Comparison of ENCODE assay signal across 1 cellular context in the genomic region with DNA sequence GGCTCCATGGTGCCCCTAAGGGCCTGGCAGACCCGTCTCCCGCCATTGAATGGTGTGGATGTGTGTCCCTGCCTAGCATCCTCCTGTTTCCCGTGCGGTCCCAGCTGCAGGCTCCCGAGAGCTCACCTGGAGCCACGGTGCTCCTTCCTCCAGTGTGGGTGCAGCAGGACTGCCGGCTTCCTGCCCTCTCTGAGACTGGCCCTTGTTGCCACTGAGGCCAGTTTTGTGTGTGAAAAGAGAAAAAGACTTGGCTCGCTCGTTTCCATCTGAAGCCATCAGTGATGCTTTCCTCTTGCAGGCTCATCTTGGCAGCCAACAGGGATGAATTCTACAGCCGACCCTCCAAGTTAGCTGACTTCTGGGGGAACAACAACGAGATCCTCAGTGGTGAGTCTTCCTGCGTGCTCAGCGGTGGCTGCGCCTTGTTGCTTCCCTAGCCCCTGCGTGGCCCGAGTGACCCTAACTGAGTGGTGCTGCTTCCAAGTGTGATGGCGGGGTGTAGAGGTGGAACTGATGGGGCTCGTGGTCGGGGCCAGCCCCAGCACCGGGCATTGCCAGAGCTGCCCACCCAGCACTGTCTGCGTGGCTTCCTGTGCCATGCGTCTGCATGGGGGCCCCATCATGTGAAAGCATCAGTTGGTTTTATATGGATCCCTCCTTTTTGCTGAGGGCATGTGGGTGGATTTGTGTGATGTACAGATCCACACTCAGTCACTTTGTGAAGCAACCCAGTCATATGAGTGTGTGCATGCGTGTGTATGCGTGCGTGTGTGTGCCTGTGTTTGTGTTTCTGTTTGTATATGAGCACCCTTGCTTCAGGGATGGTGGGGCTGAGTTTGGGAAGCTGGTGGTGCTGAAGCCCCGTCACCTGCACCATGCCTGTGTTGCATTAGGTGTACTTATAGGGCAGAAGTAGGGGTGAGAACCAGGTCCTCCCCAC.
TF ChIP-seq lines count a peak whose summit lies in the region.

No MANE protein-coding gene starts in this region.

TF ChIP-seq in K562, 482 proteins besides CTCF, POLR2A, EP300 and RAD21 (continued from another document):
- TF ChIP-seq ZBTB40 (IDR thresholded peaks at IDR 0.05) (no peak), ZBTB40 (CRISPR knock-in tag; IDR thresholded peaks at IDR 0.05) (0 out of 2 replicates have a peak, but pooled peaks have one; percentile 19), ZNF274 (IDR thresholded peaks at IDR 0.05; ENCODE audit: borderline replicate concordance, low read depth, low read length) (no peak), RBBP5 (IDR thresholded peaks at IDR 0.05; ENCODE audit: borderline replicate concordance, insufficient read depth, low read length, poor library complexity, severe bottlenecking) (no peak), DNMT1 (IDR thresholded peaks at IDR 0.05) (no peak), SNAPC5 (CRISPR knock-in tag; IDR thresholded peaks at IDR 0.05) (no peak), PHF20 (IDR thresholded peaks at IDR 0.05; ENCODE audit: partially characterized antibody) (no peak), POLR2G (IDR thresholded peaks at IDR 0.05; ENCODE audit: low read depth, low read length) (peak; percentile 45), POLR2H (tag; IDR thresholded peaks at IDR 0.05; ENCODE audit: low read depth) (no peak), RFX1 (IDR thresholded peaks at IDR 0.05) (no peak), ZNF436 (CRISPR knock-in tag; IDR thresholded peaks at IDR 0.05) (peak; percentile 58; the same call in 1 of the 2 replicates), NR2C2 (CRISPR knock-in tag; IDR thresholded peaks at IDR 0.05) (no peak), NR2C2 (tag; IDR thresholded peaks at IDR 0.05) (no peak), ZNF263 (CRISPR knock-in tag; IDR thresholded peaks at IDR 0.05; ENCODE audit: borderline replicate concordance) (0 out of 2 replicates have a peak, but pooled peaks have one; percentile 3), SRSF1 (IDR thresholded peaks at IDR 0.05; ENCODE audit: low read depth, low read length) (no peak), NFIX (CRISPR knock-in tag; IDR thresholded peaks at IDR 0.05; ENCODE audit: low read depth) (no peak), PHB (CRISPR knock-in tag; IDR thresholded peaks at IDR 0.05) (0 out of 2 replicates have a peak, but pooled peaks have one; percentile 32), HMGXB4 (CRISPR knock-in tag; IDR thresholded peaks at IDR 0.05) (0 out of 2 replicates have a peak, but pooled peaks have one; percentile 34), IRF2 (CRISPR knock-in tag; IDR thresholded peaks at IDR 0.05) (peak; percentile 93), ZBTB7A (IDR thresholded peaks at IDR 0.05; ENCODE audit: borderline replicate concordance, control insufficient read depth, low read depth, low read length) (no peak), ARID1B (IDR thresholded peaks at IDR 0.05) (no peak), CTBP1 (IDR thresholded peaks at IDR 0.05; ENCODE audit: borderline replicate concordance) (no peak)
- TF ChIP-seq, protein P1, sequence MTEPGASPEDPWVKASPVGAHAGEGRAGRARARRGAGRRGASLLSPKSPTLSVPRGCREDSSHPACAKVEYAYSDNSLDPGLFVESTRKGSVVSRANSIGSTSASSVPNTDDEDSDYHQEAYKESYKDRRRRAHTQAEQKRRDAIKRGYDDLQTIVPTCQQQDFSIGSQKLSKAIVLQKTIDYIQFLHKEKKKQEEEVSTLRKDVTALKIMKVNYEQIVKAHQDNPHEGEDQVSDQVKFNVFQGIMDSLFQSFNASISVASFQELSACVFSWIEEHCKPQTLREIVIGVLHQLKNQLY (CRISPR knock-in tag; conservative IDR thresholded peaks at IDR 0.05), result no peak
- TF ChIP-seq, protein P2, sequence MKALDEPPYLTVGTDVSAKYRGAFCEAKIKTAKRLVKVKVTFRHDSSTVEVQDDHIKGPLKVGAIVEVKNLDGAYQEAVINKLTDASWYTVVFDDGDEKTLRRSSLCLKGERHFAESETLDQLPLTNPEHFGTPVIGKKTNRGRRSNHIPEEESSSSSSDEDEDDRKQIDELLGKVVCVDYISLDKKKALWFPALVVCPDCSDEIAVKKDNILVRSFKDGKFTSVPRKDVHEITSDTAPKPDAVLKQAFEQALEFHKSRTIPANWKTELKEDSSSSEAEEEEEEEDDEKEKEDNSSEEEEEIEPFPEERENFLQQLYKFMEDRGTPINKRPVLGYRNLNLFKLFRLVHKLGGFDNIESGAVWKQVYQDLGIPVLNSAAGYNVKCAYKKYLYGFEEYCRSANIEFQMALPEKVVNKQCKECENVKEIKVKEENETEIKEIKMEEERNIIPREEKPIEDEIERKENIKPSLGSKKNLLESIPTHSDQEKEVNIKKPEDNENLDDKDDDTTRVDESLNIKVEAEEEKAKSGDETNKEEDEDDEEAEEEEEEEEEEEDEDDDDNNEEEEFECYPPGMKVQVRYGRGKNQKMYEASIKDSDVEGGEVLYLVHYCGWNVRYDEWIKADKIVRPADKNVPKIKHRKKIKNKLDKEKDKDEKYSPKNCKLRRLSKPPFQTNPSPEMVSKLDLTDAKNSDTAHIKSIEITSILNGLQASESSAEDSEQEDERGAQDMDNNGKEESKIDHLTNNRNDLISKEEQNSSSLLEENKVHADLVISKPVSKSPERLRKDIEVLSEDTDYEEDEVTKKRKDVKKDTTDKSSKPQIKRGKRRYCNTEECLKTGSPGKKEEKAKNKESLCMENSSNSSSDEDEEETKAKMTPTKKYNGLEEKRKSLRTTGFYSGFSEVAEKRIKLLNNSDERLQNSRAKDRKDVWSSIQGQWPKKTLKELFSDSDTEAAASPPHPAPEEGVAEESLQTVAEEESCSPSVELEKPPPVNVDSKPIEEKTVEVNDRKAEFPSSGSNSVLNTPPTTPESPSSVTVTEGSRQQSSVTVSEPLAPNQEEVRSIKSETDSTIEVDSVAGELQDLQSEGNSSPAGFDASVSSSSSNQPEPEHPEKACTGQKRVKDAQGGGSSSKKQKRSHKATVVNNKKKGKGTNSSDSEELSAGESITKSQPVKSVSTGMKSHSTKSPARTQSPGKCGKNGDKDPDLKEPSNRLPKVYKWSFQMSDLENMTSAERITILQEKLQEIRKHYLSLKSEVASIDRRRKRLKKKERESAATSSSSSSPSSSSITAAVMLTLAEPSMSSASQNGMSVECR (CRISPR knock-in tag; IDR thresholded peaks at IDR 0.05), result 0 out of 2 replicates have a peak, but pooled peaks have one; percentile 41
- TF ChIP-seq, protein P3, sequence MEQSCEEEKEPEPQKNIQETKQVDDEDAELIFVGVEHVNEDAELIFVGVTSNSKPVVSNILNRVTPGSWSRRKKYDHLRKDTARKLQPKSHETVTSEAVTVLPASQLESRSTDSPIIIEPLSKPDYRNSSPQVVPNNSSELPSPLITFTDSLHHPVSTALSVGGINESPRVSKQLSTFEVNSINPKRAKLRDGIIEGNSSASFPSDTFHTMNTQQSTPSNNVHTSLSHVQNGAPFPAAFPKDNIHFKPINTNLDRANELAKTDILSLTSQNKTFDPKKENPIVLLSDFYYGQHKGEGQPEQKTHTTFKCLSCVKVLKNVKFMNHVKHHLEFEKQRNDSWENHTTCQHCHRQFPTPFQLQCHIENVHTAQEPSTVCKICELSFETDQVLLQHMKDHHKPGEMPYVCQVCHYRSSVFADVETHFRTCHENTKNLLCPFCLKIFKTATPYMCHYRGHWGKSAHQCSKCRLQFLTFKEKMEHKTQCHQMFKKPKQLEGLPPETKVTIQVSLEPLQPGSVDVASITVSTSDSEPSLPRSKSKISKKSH (CRISPR knock-in tag; IDR thresholded peaks at IDR 0.05), result no peak
- TF ChIP-seq, protein P4, sequence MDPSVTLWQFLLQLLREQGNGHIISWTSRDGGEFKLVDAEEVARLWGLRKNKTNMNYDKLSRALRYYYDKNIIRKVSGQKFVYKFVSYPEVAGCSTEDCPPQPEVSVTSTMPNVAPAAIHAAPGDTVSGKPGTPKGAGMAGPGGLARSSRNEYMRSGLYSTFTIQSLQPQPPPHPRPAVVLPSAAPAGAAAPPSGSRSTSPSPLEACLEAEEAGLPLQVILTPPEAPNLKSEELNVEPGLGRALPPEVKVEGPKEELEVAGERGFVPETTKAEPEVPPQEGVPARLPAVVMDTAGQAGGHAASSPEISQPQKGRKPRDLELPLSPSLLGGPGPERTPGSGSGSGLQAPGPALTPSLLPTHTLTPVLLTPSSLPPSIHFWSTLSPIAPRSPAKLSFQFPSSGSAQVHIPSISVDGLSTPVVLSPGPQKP (CRISPR knock-in tag; IDR thresholded peaks at IDR 0.05), result no peak
- TF ChIP-seq, protein P5, sequence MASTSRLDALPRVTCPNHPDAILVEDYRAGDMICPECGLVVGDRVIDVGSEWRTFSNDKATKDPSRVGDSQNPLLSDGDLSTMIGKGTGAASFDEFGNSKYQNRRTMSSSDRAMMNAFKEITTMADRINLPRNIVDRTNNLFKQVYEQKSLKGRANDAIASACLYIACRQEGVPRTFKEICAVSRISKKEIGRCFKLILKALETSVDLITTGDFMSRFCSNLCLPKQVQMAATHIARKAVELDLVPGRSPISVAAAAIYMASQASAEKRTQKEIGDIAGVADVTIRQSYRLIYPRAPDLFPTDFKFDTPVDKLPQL (IDR thresholded peaks at IDR 0.05; ENCODE audit: extremely low read depth, insufficient read length), result no peak
- TF ChIP-seq, protein P6, sequence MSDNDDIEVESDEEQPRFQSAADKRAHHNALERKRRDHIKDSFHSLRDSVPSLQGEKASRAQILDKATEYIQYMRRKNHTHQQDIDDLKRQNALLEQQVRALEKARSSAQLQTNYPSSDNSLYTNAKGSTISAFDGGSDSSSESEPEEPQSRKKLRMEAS (CRISPR knock-in tag; IDR thresholded peaks at IDR 0.05), result peak; percentile 54; the same call in 1 of the 2 replicates
- TF ChIP-seq, protein P7, sequence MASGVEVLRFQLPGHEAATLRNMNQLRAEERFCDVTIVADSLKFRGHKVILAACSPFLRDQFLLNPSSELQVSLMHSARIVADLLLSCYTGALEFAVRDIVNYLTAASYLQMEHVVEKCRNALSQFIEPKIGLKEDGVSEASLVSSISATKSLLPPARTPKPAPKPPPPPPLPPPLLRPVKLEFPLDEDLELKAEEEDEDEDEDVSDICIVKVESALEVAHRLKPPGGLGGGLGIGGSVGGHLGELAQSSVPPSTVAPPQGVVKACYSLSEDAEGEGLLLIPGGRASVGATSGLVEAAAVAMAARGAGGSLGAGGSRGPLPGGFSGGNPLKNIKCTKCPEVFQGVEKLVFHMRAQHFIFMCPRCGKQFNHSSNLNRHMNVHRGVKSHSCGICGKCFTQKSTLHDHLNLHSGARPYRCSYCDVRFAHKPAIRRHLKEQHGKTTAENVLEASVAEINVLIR (CRISPR knock-in tag; IDR thresholded peaks at IDR 0.05), result no peak
